ENCODE assay signal across 10 cellular contexts in genomic region chr7:19051767-19052375, GRCh38.
DNase-seq lines count a peak whose midpoint lies in the region; ATAC-seq, FAIRE-seq and TF ChIP-seq lines count a peak whose summit lies in the region.
"Had no signal": no experiment of that assay in that cellular context is flagged by ENCODE, and none has a peak within 500 bp of the region (broad histone marks: within the 10 kb centered on the region; RNA-seq: fewer than 3 reads in every experiment).

No MANE protein-coding gene starts in this region.

- H3K27ac ChIP-seq in astrocyte (ENCODE audit: low read depth, low read length) (no peak overlapping the region), HepG2 (ENCODE audit: extremely low read length, insufficient read depth, low read length) (no peak overlapping the region)
- H3K27ac ChIP-seq: parathyroid adenoma had no signal

- POLR2A ChIA-PET in HepG2 (lab: Yijun Ruan, JAX): no interaction called here

- H3K36me3 Mint-ChIP-seq in CD14-positive monocyte (no peaks in the 10 kb centered on the region), astrocyte (ENCODE audit: low read depth, unreplicated experiment) (no peaks in the 10 kb centered on the region)

- TF ChIP-seq POLR2A in HepG2 (IDR thresholded peaks at IDR 0.05; ENCODE audit: insufficient read depth in 1 of 2, low read depth in 2 of 2, low read length in 2 of 2): no peak

- H3K4me1 Mint-ChIP-seq in CD14-positive monocyte (no peaks in the 10 kb centered on the region), astrocyte (ENCODE audit: low read depth, unreplicated experiment) (no peaks in the 10 kb centered on the region)

- no peaks in the 10 kb centered on the region for H3K27me3 ChIP-seq in astrocyte (ENCODE audit: insufficient read depth, low read length)
- no peaks in the 10 kb centered on the region for H3K27me3 ChIP-seq in HepG2 (ENCODE audit: control insufficient read depth in 1 of 2, insufficient read depth in 2 of 2, low read length in 2 of 2)

- H3K9ac ChIP-seq in astrocyte (ENCODE audit: low read length) (no peak overlapping the region), HepG2 (ENCODE audit: insufficient read depth, low read depth, low read length) (no peak overlapping the region)
- H3K9ac ChIP-seq: parathyroid adenoma had no signal

- no peak overlapping the region for H2AFZ ChIP-seq in astrocyte (ENCODE audit: low read depth, low read length)
- no peak overlapping the region for H2AFZ ChIP-seq in HepG2 (ENCODE audit: low read length)
- H2AFZ ChIP-seq: parathyroid adenoma had no signal

- no peak overlapping the region for H3K4me3 Mint-ChIP-seq in CD14-positive monocyte
- no peak overlapping the region for H3K4me3 Mint-ChIP-seq in astrocyte (ENCODE audit: unreplicated experiment)
- H3K4me3 Mint-ChIP-seq: T-helper 1 cell treated with Interleukin-12 subunit alpha and Interleukin-12 subunit beta and Interleukin-4 antibody, amounts not matched to agents 30 μg/mL and 1 μg/mL, for 36 hours had no signal

- H3K4me2 ChIP-seq in astrocyte (ENCODE audit: low read length): no peak overlapping the region
- no peak overlapping the region for H3K4me2 ChIP-seq in HepG2 (ENCODE audit: low read depth, low read length)

- TF ChIP-seq RAD21 in HepG2 (CRISPR knock-in tag; IDR thresholded peaks at IDR 0.05): no peak

- TF ChIP-seq CTCF in CD14-positive monocyte (IDR thresholded peaks at IDR 0.05): peak; percentile 92
- TF ChIP-seq CTCF in GM12873 (IDR thresholded peaks at IDR 0.05; ENCODE audit: insufficient read depth, low read depth, low read length, missing control alignments): peak; percentile 72
- peak; percentile 58 for TF ChIP-seq CTCF in astrocyte (IDR thresholded peaks at IDR 0.05; ENCODE audit: insufficient read depth, low read depth, low read length)
- peak; percentile 29; the same call in 1 of the 2 replicates for TF ChIP-seq CTCF in HepG2 (CRISPR knock-in tag; IDR thresholded peaks at IDR 0.05)

- H3K4me1 ChIP-seq in astrocyte (ENCODE audit: insufficient read depth, low read length): no peaks in the 10 kb centered on the region
- no peaks in the 10 kb centered on the region for H3K4me1 ChIP-seq in HepG2 (ENCODE audit: insufficient read depth, low read length)
- H3K4me1 ChIP-seq: parathyroid adenoma had no signal

- no peak for DNase-seq in CD14-positive monocyte (ENCODE audit: low spot score)
- peak; percentile 11 for DNase-seq in NCI-H1105 treated with DMSO at 0.1 percent for 48 hours (lab: John Stamatoyannopoulos, UW)
- DNase-seq in astrocyte (ENCODE audit: low read depth): no peak
- DNase-seq in HepG2 (ENCODE audit: low spot score): peak; percentile 5
- no peak for DNase-seq in activated CD4-positive, CD25-positive, alpha-beta regulatory T cell treated with anti-CD3 and anti-CD28 coated beads, Interleukin-2, amount 50 U/mL, for 72 hours
- DNase-seq in NCI-H1048 (lab: John Stamatoyannopoulos, UW): no peak

- ATAC-seq in HG02642 (IDR thresholded peaks at IDR 0.05; ENCODE audit: poor library complexity, unreplicated experiment): peak; percentile 86
- ATAC-seq in HepG2: peak; percentile 46; the same call in 1 of the 3 replicates

- in situ Hi-C loops in HepG2 (cut with HindIII; ENCODE audit: extremely low pct_ligation_motif_present, low pct_unique_long_range_greater_than_20kb): no loop called here

- H3K4me3 ChIP-seq in astrocyte (ENCODE audit: insufficient read depth, low read depth, low read length) (no peak overlapping the region), HepG2 (replicated peaks in 1 of 3; ENCODE audit: insufficient read depth in 1 of 3, low read depth in 2 of 3, low read length in 3 of 3) (no peak overlapping the region)

- H3K9me3 Mint-ChIP-seq in CD14-positive monocyte (peaks cover 0 to 10% (median 6%) of the 10 kb centered on the region in 7 donors), astrocyte (ENCODE audit: unreplicated experiment) (peaks cover 10% of the 10 kb centered on the region)

- H3K79me2 ChIP-seq in astrocyte (ENCODE audit: insufficient read depth, low read length) (no peaks in the 10 kb centered on the region), HepG2 (ENCODE audit: insufficient read depth, low read length) (no peaks in the 10 kb centered on the region)
- H3K79me2 ChIP-seq: parathyroid adenoma had no signal

- peak; percentile 9 for FAIRE-seq in astrocyte (lab: Jason Lieb, UNC)
- FAIRE-seq in HepG2 (lab: Jason Lieb, UNC): no peak

- TF ChIP-seq EP300 in HepG2 (IDR thresholded peaks at IDR 0.05; ENCODE audit: low read depth in 2 of 2, low read length in 2 of 2) (no peak), HepG2 (CRISPR knock-in tag; IDR thresholded peaks at IDR 0.05; ENCODE audit: borderline replicate concordance) (no peak)

- 24% methylated on average over 7 of the region's 7 CpGs for WGBS in HepG2 (ENCODE audit: low lambda C conversion rate)

- BruUV-seq in HepG2 (replicated peaks; lab: Mats Ljungman, UMichigan): no TSS peak

- CTCF ChIA-PET in HepG2 (lab: Yijun Ruan, JAX; ENCODE audit: low intra/inter-chr PET ratio, low total read pairs): no interaction called here

- no peak overlapping the region for H3K27ac Mint-ChIP-seq in CD14-positive monocyte
- H3K27ac Mint-ChIP-seq in astrocyte (ENCODE audit: unreplicated experiment): no peak overlapping the region
- H3K27ac Mint-ChIP-seq: T-helper 1 cell treated with Interleukin-12 subunit alpha and Interleukin-12 subunit beta and Interleukin-4 antibody, amounts not matched to agents 30 μg/mL and 1 μg/mL, for 36 hours had no signal

- intact Hi-C loops in CD14-positive monocyte (cut with micrococcal nuclease): no loop called here
- intact Hi-C loops in HepG2 (cut with micrococcal nuclease; ENCODE audit: unreplicated experiment): loop anchor here (5.0 kb wide), 1 partner anchor 700 kb away; no protein-coding TSS in a partner anchor

- H4K20me1 ChIP-seq in astrocyte (ENCODE audit: insufficient read depth, low read length) (no peaks in the 10 kb centered on the region), HepG2 (ENCODE audit: insufficient read depth, low read length) (no peaks in the 10 kb centered on the region)

- H3K36me3 ChIP-seq in astrocyte (ENCODE audit: insufficient read depth, low read length) (no peaks in the 10 kb centered on the region), HepG2 (replicated peaks in 1 of 2; ENCODE audit: control insufficient read depth in 1 of 2, insufficient read depth in 2 of 2, low read length in 2 of 2) (no peaks in the 10 kb centered on the region)

- H3K9me3 ChIP-seq in astrocyte (ENCODE audit: insufficient read depth, low read depth, low read length): no peaks in the 10 kb centered on the region
- H3K9me3 ChIP-seq in HepG2 (ENCODE audit: low read length): peaks cover 43% of the 10 kb centered on the region

- H3K27me3 Mint-ChIP-seq in CD14-positive monocyte (ENCODE audit: low read depth in 3 of 3): no peaks in the 10 kb centered on the region
- no peaks in the 10 kb centered on the region for H3K27me3 Mint-ChIP-seq in astrocyte (ENCODE audit: low read depth, unreplicated experiment)

TF ChIP-seq in HepG2, 621 proteins besides CTCF, POLR2A, EP300 and RAD21:
- TF ChIP-seq TCF7 (IDR thresholded peaks at IDR 0.05; ENCODE audit: low read depth) (no peak), SOX13 (IDR thresholded peaks at IDR 0.05) (no peak), SOX13 (CRISPR knock-in tag; conservative IDR thresholded peaks at IDR 0.05 in 1 of 2, IDR thresholded peaks at IDR 0.05 in 1 of 2) (no peak), MATR3 (CRISPR knock-in tag; IDR thresholded peaks at IDR 0.05) (no peak), ZNF280B (CRISPR knock-in tag; IDR thresholded peaks at IDR 0.05; ENCODE audit: borderline replicate concordance) (no peak)

Comparison
In these comparisons a context has a peak if more than half of its experiments do, and no peak if none do; other contexts are left out.
1. DNase-seq: peak in NCI-H1105 treated with DMSO at 0.1 percent for 48 hours (single experiment) and HepG2 (single experiment); none in CD14-positive monocyte (single experiment), astrocyte (single experiment), activated CD4-positive, CD25-positive, alpha-beta regulatory T cell treated with anti-CD3 and anti-CD28 coated beads, Interleukin-2, amount 50 U/mL, for 72 hours (single experiment) and NCI-H1048 (single experiment).
2. CTCF ChIP-seq: peak in every context shown above with its lines; median percentile 92 in CD14-positive monocyte; 72 in GM12873; 58 in astrocyte; 29 in HepG2.